ENCODE assay signal across 8 cellular contexts in the genomic region with DNA sequence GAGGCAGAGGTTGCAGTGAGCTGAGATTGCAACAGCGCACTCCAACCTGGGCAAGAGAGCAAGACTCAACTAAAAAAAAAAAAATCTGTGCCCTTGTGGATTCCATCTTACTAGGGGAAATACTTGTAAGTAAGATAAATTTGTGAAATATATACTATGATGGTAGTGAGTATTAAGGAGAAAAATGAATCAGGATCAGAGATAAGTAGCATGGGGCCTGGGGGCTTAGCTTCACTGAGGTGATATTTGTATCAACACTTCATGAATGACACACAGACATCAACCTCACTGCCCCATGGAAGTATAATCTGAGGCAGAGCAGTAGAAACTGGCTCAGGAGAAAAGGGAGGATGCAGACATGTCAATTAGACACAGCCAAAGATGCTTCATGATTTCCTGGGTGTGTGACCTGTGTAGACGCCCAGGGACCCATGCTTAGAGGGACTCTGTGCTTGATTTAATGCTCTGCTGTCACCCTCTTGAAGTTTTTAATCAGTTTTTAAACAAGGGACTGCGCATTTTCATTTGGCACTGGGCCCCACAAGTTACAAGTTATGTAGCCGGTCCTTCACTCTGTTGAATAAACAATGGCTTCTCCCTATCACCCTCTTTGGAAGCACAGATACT. TPM values are rescaled to one million over a fixed set of nuclear protein-coding genes. Genes with fewer than 3 reads are reported as not detected.
DNase-seq lines count a peak whose midpoint lies in the region; ATAC-seq, FAIRE-seq and TF ChIP-seq lines count a peak whose summit lies in the region.

No MANE protein-coding gene starts in this region.

- peak; percentile 59 for FAIRE-seq in K562 (lab: Jason Lieb, UNC)

- TF ChIP-seq EP300 in K562 (IDR thresholded peaks at IDR 0.05; ENCODE audit: low read length), result no peak

- no peaks in the 10 kb centered on the region for H3F3A ChIP-seq in PC-3 (ENCODE audit: low read length, unreplicated experiment)

- peaks cover 66% of the 10 kb centered on the region for H3K4me1 ChIP-seq in KMS-11 (ENCODE audit: low read depth, poor library complexity, severe bottlenecking)
- peaks cover 13 to 24% of the 10 kb centered on the region in 2 experiments for H3K4me1 ChIP-seq in K562 (replicated peaks in 1 of 2; ENCODE audit: control insufficient read depth in 2 of 2, insufficient read depth in 2 of 2, low read length in 2 of 2)
- H3K4me1 ChIP-seq in rectal smooth muscle tissue (ENCODE audit: control insufficient read depth, insufficient read depth, low read length), result peaks cover 11% of the 10 kb centered on the region
- peaks cover 16% of the 10 kb centered on the region for H3K4me1 ChIP-seq in PC-3 (ENCODE audit: insufficient read depth, low read length)

- no peaks in the 10 kb centered on the region for H3K27me3 ChIP-seq in KMS-11 (ENCODE audit: insufficient read depth, low read depth)
- H3K27me3 ChIP-seq in K562 (ENCODE audit: control insufficient read depth in 2 of 2, insufficient read depth in 2 of 2, low read length in 2 of 2), result no peaks in the 10 kb centered on the region
- no peaks in the 10 kb centered on the region for H3K27me3 ChIP-seq in rectal smooth muscle tissue (ENCODE audit: control insufficient read depth, insufficient read depth, low read length)
- H3K27me3 ChIP-seq in PC-3 (ENCODE audit: low read length), result no peaks in the 10 kb centered on the region

- CTCF ChIA-PET in K562 (lab: Yijun Ruan, JAX; ENCODE audit: low intra/inter-chr PET ratio), result no interaction called here
- CTCF ChIA-PET in PC-3 (lab: Charles Lee), result no interaction called here

- peak overlapping the region; percentile 35; the same call in 1 of the 2 replicates for H3K9ac ChIP-seq in KMS-11
- peak overlapping the region in 1 of 2 experiments; percentile 45; a peak in 2 of 4 replicates for H3K9ac ChIP-seq in K562 (ENCODE audit: insufficient read depth in 1 of 2, low read depth in 2 of 2, low read length in 2 of 2)
- no peak overlapping the region for H3K9ac ChIP-seq in rectal smooth muscle tissue (ENCODE audit: low read length)
- H3K9ac ChIP-seq in PC-3 (ENCODE audit: low read length), result no peak overlapping the region

- H4K20me1 ChIP-seq in KMS-11 (ENCODE audit: insufficient read depth) (no peaks in the 10 kb centered on the region), K562 (replicated peaks; ENCODE audit: control insufficient read depth, insufficient read depth, low read length) (no peaks in the 10 kb centered on the region), PC-3 (ENCODE audit: low read length) (no peaks in the 10 kb centered on the region)

- H3K9me3 ChIP-seq in K562 (replicated peaks; ENCODE audit: control insufficient read depth, insufficient read depth, low read depth, low read length) (no peaks in the 10 kb centered on the region), PC-3 (ENCODE audit: low read length) (no peaks in the 10 kb centered on the region)

- TF ChIP-seq RAD21 in K562 (CRISPR knock-in tag; conservative IDR thresholded peaks at IDR 0.05 in 1 of 2, IDR thresholded peaks at IDR 0.05 in 1 of 2), result no peak

- H3K36me3 ChIP-seq in KMS-11 (ENCODE audit: insufficient read depth), result no peaks in the 10 kb centered on the region
- H3K36me3 ChIP-seq in K562 (ENCODE audit: control insufficient read depth, insufficient read depth, low read length), result no peaks in the 10 kb centered on the region
- no peaks in the 10 kb centered on the region for H3K36me3 ChIP-seq in rectal smooth muscle tissue (ENCODE audit: control insufficient read depth, insufficient read depth, low read length)
- no peaks in the 10 kb centered on the region for H3K36me3 ChIP-seq in PC-3 (ENCODE audit: low read depth, low read length)

- POLR2A ChIA-PET in K562 (lab: Yijun Ruan, JAX), result interaction anchor here (1.0 kb wide), 1 partner anchor 13 kb away, joined by 4 read pairs; no protein-coding TSS in a partner anchor
- POLR2A ChIA-PET in PC-3 (lab: Charles Lee; ENCODE audit: unreplicated experiment), result no interaction called here

- in situ Hi-C loops in K562 (cut with MboI), result no loop called here

- H3K79me2 ChIP-seq in KMS-11 (ENCODE audit: insufficient read depth, low read depth) (no peaks in the 10 kb centered on the region), K562 (ENCODE audit: control insufficient read depth, insufficient read depth, low read length) (no peaks in the 10 kb centered on the region), PC-3 (ENCODE audit: low read length) (no peaks in the 10 kb centered on the region)

- WGBS in K562 (ENCODE audit: insufficient coverage, low coverage, missing lambda C conversion rate), result 37% methylated on average over 4 of the region's 4 CpGs

- ATAC-seq in GM18867 (IDR thresholded peaks at IDR 0.05; ENCODE audit: unreplicated experiment) (peak; percentile 6), K562 (peak; percentile 48), HG02798 (IDR thresholded peaks at IDR 0.05; ENCODE audit: poor library complexity, unreplicated experiment) (no peak), PC-3 (no peak), HG03432 (IDR thresholded peaks at IDR 0.05; ENCODE audit: unreplicated experiment) (no peak)

- intact Hi-C loops in K562 (cut with micrococcal nuclease) (no loop called here), PC-3 (cut with micrococcal nuclease) (no loop called here)

- H3K9me2 ChIP-seq in PC-3 (replicated peaks; ENCODE audit: low read length), result no peaks in the 10 kb centered on the region

- TF ChIP-seq POLR2A in K562 (conservative IDR thresholded peaks at IDR 0.05), result no peak

- H3K4me2 ChIP-seq in KMS-11 (peak overlapping the region; percentile 67), K562 (ENCODE audit: insufficient read depth, low read length) (peak overlapping the region; percentile 78), PC-3 (ENCODE audit: low read length) (no peak overlapping the region)

- BruUV-seq in K562 (replicated peaks; lab: Mats Ljungman, UMichigan), result no TSS peak
- BruUV-seq in PC-3 (replicated peaks; lab: Mats Ljungman, UMichigan), result no TSS peak

- peak in 1 of 4 experiments; percentile 12 for DNase-seq in K562 (ENCODE audit: extremely low read depth in 1 of 4, low spot score in 3 of 4)
- DNase-seq in middle frontal gyrus (ENCODE audit: extremely low spot score, low spot score), result no peak
- no peak for DNase-seq in PC-3

- peak overlapping the region; percentile 47; the same call in 1 of the 2 replicates for H2AFZ ChIP-seq in KMS-11 (ENCODE audit: low read depth)
- H2AFZ ChIP-seq in K562 (ENCODE audit: low read depth, low read length), result peak overlapping the region; percentile 88
- no peak overlapping the region for H2AFZ ChIP-seq in PC-3 (ENCODE audit: low read length)

- H3K4me3 ChIP-seq in KMS-11 (IDR thresholded peaks at IDR 0.05; ENCODE audit: insufficient read depth, low read depth, low read length) (no peak overlapping the region), K562 (peak overlapping the region; percentile 22; the same call in 1 of the 2 replicates), rectal smooth muscle tissue (ENCODE audit: low read length) (peak overlapping the region; percentile 62), PC-3 (ENCODE audit: low read length) (no peak overlapping the region)

- no peaks in the 10 kb centered on the region for H3K9me1 ChIP-seq in K562 (ENCODE audit: control insufficient read depth, insufficient read depth, low read length)

- no peak for TF ChIP-seq CTCF in KMS-11 (conservative IDR thresholded peaks at IDR 0.05; ENCODE audit: low read depth, low read length)
- TF ChIP-seq CTCF in K562 (IDR thresholded peaks at IDR 0.05 in 2 of 3, conservative IDR thresholded peaks at IDR 0.05 in 1 of 3; ENCODE audit: insufficient read depth in 2 of 3, low read depth in 1 of 3, low read length in 3 of 3), result no peak
- no peak for TF ChIP-seq CTCF in PC-3 (conservative IDR thresholded peaks at IDR 0.05; ENCODE audit: low read depth, low read length)

- H3K27ac ChIP-seq in KMS-11, result peak overlapping the region; percentile 66
- peak overlapping the region; percentile 74; the same call in 2 of the 3 replicates for H3K27ac ChIP-seq in K562 (ENCODE audit: extremely low read depth, low read depth, low read length)
- H3K27ac ChIP-seq in rectal smooth muscle tissue (ENCODE audit: low read depth, low read length), result peak overlapping the region; percentile 58
- H3K27ac ChIP-seq in PC-3 (ENCODE audit: low read length), result no peak overlapping the region

RNA-seq across cellular contexts. Expression of gene TMEM230, which starts 35.0 kb away (rescaled TPM):
- 22.6 and 31.4 TPM in 2 replicates for total RNA-seq in K562 (2011; cell fraction: chromatin; rRNA removed; ENCODE audit: low replicate concordance)
- 19.6 and 20.3 TPM in 2 replicates for total RNA-seq in K562 (2011; cell fraction: nucleolus; rRNA removed)
- total RNA-seq in K562 (2011; cell fraction: nucleoplasm; rRNA removed), result 42.7 and 76.0 TPM in 2 replicates
- total RNA-seq in K562 (2014; rRNA removed) (73.4 and 76.2 TPM in 2 replicates), K562 (2014; rRNA removed; fragmentation: Illumina TruSeq; extraction: Trizol) (62.3 and 68.0 TPM in 2 replicates), K562 (2015; rRNA removed; fragmentation: Illumina TruSeq; extraction: Trizol) (61.5 and 67.1 TPM in 2 replicates), K562 (2021) (50.7 and 53.8 TPM in 2 replicates), PC-3 (2014; rRNA removed) (108 and 153 TPM in 2 replicates)
- polyA plus RNA-seq in K562 (2011; rRNA removed) (86.1 and 102 TPM in 2 replicates), K562 (2014; fragmentation: Illumina TruSeq; extraction: Trizol) (80.3 and 82.7 TPM in 2 replicates), K562 (2014; fragmentation: Nextera tagmentation; extraction: Ambion mirVana) (10 to 100 TPM; 21.8 to 30.7 TPM), K562 (2014; rRNA removed) (71.1 and 104 TPM in 2 replicates)
- polyA plus RNA-seq in K562 (2011; cell fraction: cytosol; rRNA removed), result 69.4 and 114 TPM in 2 replicates
- 32.8 and 53.9 TPM in 2 replicates for polyA plus RNA-seq in K562 (2011; cell fraction: nucleus; rRNA removed)
- polyA plus RNA-seq in K562 (2012), result 64.6 and 69.2 TPM in 2 replicates
- 34.2 and 44.7 TPM in 2 replicates for polyA minus RNA-seq in K562 (2011; rRNA and poly(A)+ RNA removed)
- 22.7 and 31.1 TPM in 2 replicates for polyA minus RNA-seq in K562 (2011; cell fraction: cytosol; rRNA and poly(A)+ RNA removed)
- polyA minus RNA-seq in K562 (2011; cell fraction: nucleus; rRNA and poly(A)+ RNA removed), result 7.5 and 15.0 TPM in 2 replicates

RNA-seq across cellular contexts. Expression of gene PCNA, which starts 41.9 kb away (rescaled TPM):
- total RNA-seq in K562 (2011; cell fraction: chromatin; rRNA removed; ENCODE audit: low replicate concordance), result 32.9 and 36.9 TPM in 2 replicates
- 46.0 and 52.1 TPM in 2 replicates for total RNA-seq in K562 (2011; cell fraction: nucleolus; rRNA removed)
- total RNA-seq in K562 (2011; cell fraction: nucleoplasm; rRNA removed), result 33.4 and 36.0 TPM in 2 replicates
- total RNA-seq in K562 (2014; rRNA removed) (213 and 229 TPM in 2 replicates), K562 (2014; rRNA removed; fragmentation: Illumina TruSeq; extraction: Trizol) (291 and 319 TPM in 2 replicates), K562 (2015; rRNA removed; fragmentation: Illumina TruSeq; extraction: Trizol) (283 and 298 TPM in 2 replicates), K562 (2021) (227 and 251 TPM in 2 replicates), PC-3 (2014; rRNA removed) (254 and 286 TPM in 2 replicates)
- polyA plus RNA-seq in K562 (2011; rRNA removed) (298 and 318 TPM in 2 replicates), K562 (2014; fragmentation: Illumina TruSeq; extraction: Trizol) (254 and 287 TPM in 2 replicates), K562 (2014; fragmentation: Nextera tagmentation; extraction: Ambion mirVana) (100 to 1,000 TPM; 352 to 390 TPM), K562 (2014; rRNA removed) (286 and 294 TPM in 2 replicates)
- polyA plus RNA-seq in K562 (2011; cell fraction: cytosol; rRNA removed), result 450 and 565 TPM in 2 replicates
- 86.9 and 141 TPM in 2 replicates for polyA plus RNA-seq in K562 (2011; cell fraction: nucleus; rRNA removed)
- polyA plus RNA-seq in K562 (2012), result 224 and 242 TPM in 2 replicates
- 272 and 279 TPM in 2 replicates for polyA minus RNA-seq in K562 (2011; rRNA and poly(A)+ RNA removed)
- polyA minus RNA-seq in K562 (2011; cell fraction: cytosol; rRNA and poly(A)+ RNA removed), result 236 and 281 TPM in 2 replicates
- 36.2 and 75.8 TPM in 2 replicates for polyA minus RNA-seq in K562 (2011; cell fraction: nucleus; rRNA and poly(A)+ RNA removed)

RNA-seq across cellular contexts. Expression of gene CDS2, which starts 48.9 kb away (rescaled TPM):
- total RNA-seq in K562 (2011; cell fraction: chromatin; rRNA removed; ENCODE audit: low replicate concordance), result 41.3 and 44.5 TPM in 2 replicates
- total RNA-seq in K562 (2011; cell fraction: nucleolus; rRNA removed), result 19.3 and 21.8 TPM in 2 replicates
- total RNA-seq in K562 (2011; cell fraction: nucleoplasm; rRNA removed), result 30.9 and 45.0 TPM in 2 replicates
- total RNA-seq in K562 (2014; rRNA removed) (6.2 and 6.4 TPM in 2 replicates), K562 (2014; rRNA removed; fragmentation: Illumina TruSeq; extraction: Trizol) (13.6 and 15.5 TPM in 2 replicates), K562 (2015; rRNA removed; fragmentation: Illumina TruSeq; extraction: Trizol) (10.5 TPM in 2 replicates), K562 (2021) (20.3 and 21.8 TPM in 2 replicates), PC-3 (2014; rRNA removed) (13.2 and 17.1 TPM in 2 replicates)
- polyA plus RNA-seq in K562 (2011; rRNA removed) (46.4 and 57.7 TPM in 2 replicates), K562 (2014; fragmentation: Illumina TruSeq; extraction: Trizol) (15.5 and 19.0 TPM in 2 replicates), K562 (2014; fragmentation: Nextera tagmentation; extraction: Ambion mirVana) (10 to 100 TPM in 1 of 2 experiments, 1 to 10 TPM in 1; 8.7 to 12.2 TPM), K562 (2014; rRNA removed) (8.2 and 11.7 TPM in 2 replicates)
- polyA plus RNA-seq in K562 (2011; cell fraction: cytosol; rRNA removed), result 16.8 and 46.9 TPM in 2 replicates
- 36.9 and 101 TPM in 2 replicates for polyA plus RNA-seq in K562 (2011; cell fraction: nucleus; rRNA removed)
- polyA plus RNA-seq in K562 (2012), result 7.8 and 9.2 TPM in 2 replicates
- 36.8 and 50.8 TPM in 2 replicates for polyA minus RNA-seq in K562 (2011; rRNA and poly(A)+ RNA removed)
- polyA minus RNA-seq in K562 (2011; cell fraction: cytosol; rRNA and poly(A)+ RNA removed), result 8.2 and 9.3 TPM in 2 replicates
- polyA minus RNA-seq in K562 (2011; cell fraction: nucleus; rRNA and poly(A)+ RNA removed), result 7.0 and 17.4 TPM in 2 replicates

Comparison
In these comparisons a context has a peak if more than half of its experiments do, and no peak if none do; other contexts are left out.
1. ATAC-seq: peak in GM18867 (single experiment) and K562 (single experiment); none in HG02798 (single experiment), PC-3 (single experiment) and HG03432 (single experiment).
2. H3K4me3 ChIP-seq: peak in K562 (single experiment) and rectal smooth muscle tissue (single experiment); none in KMS-11 (single experiment) and PC-3 (single experiment).